In genomic region chr16:83813818-83814653, GRCh38 we compare ENCODE assay signal across 9 cellular contexts. TPM values are rescaled to one million over a fixed set of nuclear protein-coding genes. Genes with fewer than 3 reads are reported as not detected.
DNase-seq lines count a peak whose midpoint lies in the region; ATAC-seq and TF ChIP-seq lines count a peak whose summit lies in the region.
"Had no signal": no experiment of that assay in that cellular context is flagged by ENCODE, and none has a peak within 500 bp of the region (broad histone marks: within the 10 kb centered on the region; RNA-seq: fewer than 3 reads in every experiment).

No MANE protein-coding gene starts in this region.

- H3K9me3 ChIP-seq in neural progenitor cell (ENCODE audit: low read depth): no peaks in the 10 kb centered on the region
- H3K9me3 ChIP-seq: BLaER1 treated with 17β-estradiol and CSF1 and Interleukin-3, amounts not matched to agents 10 nM and 100 nM had no signal

- peaks cover 28% of the 10 kb centered on the region for H3F3A ChIP-seq in neural progenitor cell (ENCODE audit: low read depth)

- no peak for TF ChIP-seq CTCF in neural progenitor cell (IDR thresholded peaks at IDR 0.05)

- H3K27me3 Mint-ChIP-seq in neural progenitor cell (ENCODE audit: insufficient read depth, low read depth): peaks cover 3% of the 10 kb centered on the region

- peaks cover 42% of the 10 kb centered on the region for H3K4me1 Mint-ChIP-seq in neural progenitor cell

- no peak overlapping the region for H3K9ac ChIP-seq in neural progenitor cell

- peak overlapping the region; percentile 95 for H3K27ac Mint-ChIP-seq in neural progenitor cell

- H3K4me2 ChIP-seq in neural progenitor cell: peak overlapping the region; percentile 68

- H4K20me1 ChIP-seq in neural progenitor cell (ENCODE audit: low read depth): peaks cover 2% of the 10 kb centered on the region

- H3K79me2 ChIP-seq in neural progenitor cell (ENCODE audit: low read depth): peaks cover 30% of the 10 kb centered on the region

- no peaks in the 10 kb centered on the region for H3K9me3 Mint-ChIP-seq in neural progenitor cell

- peaks cover 21% of the 10 kb centered on the region for H3K36me3 Mint-ChIP-seq in neural progenitor cell

- H3K27ac ChIP-seq in neural progenitor cell: peak overlapping the region; percentile 84

- H3K4me1 ChIP-seq in neural progenitor cell: peaks cover 22% of the 10 kb centered on the region

- ATAC-seq in HG03095 (IDR thresholded peaks at IDR 0.05; ENCODE audit: unreplicated experiment) (no peak), HG02973 (IDR thresholded peaks at IDR 0.05; ENCODE audit: unreplicated experiment) (no peak)

- no peak overlapping the region for H2AFZ ChIP-seq in neural progenitor cell (replicated peaks)

- H3K36me3 ChIP-seq in neural progenitor cell: peaks cover 12% of the 10 kb centered on the region

- peak overlapping the region; percentile 9 for H3K4me3 ChIP-seq in neural progenitor cell
- H3K4me3 ChIP-seq: BLaER1 treated with 17β-estradiol and CSF1 and Interleukin-3, amounts not matched to agents 10 nM and 100 nM had no signal

- peak; percentile 69 for DNase-seq in NCI-H82 (lab: John Stamatoyannopoulos, UW)
- no peak for DNase-seq in NCI-H82 treated with DMSO at 0.1 percent for 48 hours (lab: John Stamatoyannopoulos, UW; ENCODE audit: unreplicated experiment)
- DNase-seq in NCI-H146 (lab: John Stamatoyannopoulos, UW): peak; percentile 90
- peak; percentile 23 for DNase-seq in dedifferentiated amniotic fluid mesenchymal stem cell (ENCODE audit: extremely low spot score)
- DNase-seq in neural progenitor cell (ENCODE audit: low spot score): peak; percentile 73
- DNase-seq in T-helper 9 cell: no peak

- peak overlapping the region; percentile 41 for H3K4me3 Mint-ChIP-seq in neural progenitor cell

- no peaks in the 10 kb centered on the region for H3K27me3 ChIP-seq in neural progenitor cell
- H3K27me3 ChIP-seq: BLaER1 treated with 17β-estradiol and CSF1 and Interleukin-3, amounts not matched to agents 10 nM and 100 nM had no signal

RNA-seq across cellular contexts. Expression of gene HSBP1, which starts 6.3 kb away (rescaled TPM):
- total RNA-seq in neural progenitor cell (ENCODE audit: low replicate concordance): 36.6 and 87.6 TPM in 2 replicates

Comparison
In these comparisons a context has a peak if more than half of its experiments do, and no peak if none do; other contexts are left out.
1. DNase-seq: peak in NCI-H82 (single experiment), NCI-H146 (single experiment), dedifferentiated amniotic fluid mesenchymal stem cell (single experiment) and neural progenitor cell (single experiment); none in NCI-H82 treated with DMSO at 0.1 percent for 48 hours (single experiment) and T-helper 9 cell (single experiment).